In genomic region chr11:17548444-17548843, GRCh38 we compare ENCODE assay signal across 22 cellular contexts. TPM values are rescaled to one million over a fixed set of nuclear protein-coding genes. Genes with fewer than 3 reads are reported as not detected.
DNase-seq lines count a peak whose midpoint lies in the region; ATAC-seq and TF ChIP-seq lines count a peak whose summit lies in the region.
"Had no signal": no experiment of that assay in that cellular context is flagged by ENCODE, and none has a peak within 500 bp of the region (broad histone marks: within the 10 kb centered on the region; RNA-seq: fewer than 3 reads in every experiment).

No MANE protein-coding gene starts in this region.

- TF ChIP-seq CTCF in hepatocyte (IDR thresholded peaks at IDR 0.05; ENCODE audit: poor library complexity) (peak; percentile 25), smooth muscle cell (IDR thresholded peaks at IDR 0.05; ENCODE audit: borderline replicate concordance, insufficient read depth, poor library complexity, severe bottlenecking) (peak; percentile 3)

- ATAC-seq in left colon = no peak
- ATAC-seq: naive thymus-derived CD8-positive, alpha-beta T cell; psoas muscle; stimulated activated effector memory CD8-positive, alpha-beta T cell treated with anti-CD3 and anti-CD28 coated beads, Interleukin-12 subunit alpha, Interleukin-12 subunit beta, amount 100 ng/mL, for 72 hours had no signal

- H3K27ac ChIP-seq in hepatocyte = no peak overlapping the region
- H3K27ac ChIP-seq in smooth muscle cell (ENCODE audit: low read depth) = no peak overlapping the region
- H3K27ac ChIP-seq: BLaER1 treated with 17β-estradiol and CSF1 and Interleukin-3, amounts not matched to agents 10 nM and 100 nM; colonic mucosa; psoas muscle; spleen had no signal

- no peaks in the 10 kb centered on the region for H3K9me2 ChIP-seq in hepatocyte (replicated peaks; ENCODE audit: insufficient read depth)

- H2AFZ ChIP-seq in hepatocyte (no peak overlapping the region), smooth muscle cell (ENCODE audit: low read depth) (no peak overlapping the region)

- H3K79me2 ChIP-seq in hepatocyte (peaks cover 7% of the 10 kb centered on the region), smooth muscle cell (ENCODE audit: low read depth) (no peaks in the 10 kb centered on the region)

- H3K4me2 ChIP-seq in hepatocyte (no peak overlapping the region), smooth muscle cell (no peak overlapping the region)
- H3K4me2 ChIP-seq: BLaER1 treated with 17β-estradiol and CSF1 and Interleukin-3, amounts not matched to agents 10 nM and 100 nM had no signal

- H3K36me3 ChIP-seq in hepatocyte (replicated peaks; ENCODE audit: insufficient read depth, low read depth) (no peaks in the 10 kb centered on the region), smooth muscle cell (ENCODE audit: low read depth) (no peaks in the 10 kb centered on the region)
- H3K36me3 ChIP-seq: BLaER1 treated with 17β-estradiol and CSF1 and Interleukin-3, amounts not matched to agents 10 nM and 100 nM; colonic mucosa; MG63; spleen had no signal

- H3K4me1 ChIP-seq in hepatocyte (ENCODE audit: insufficient read depth) (no peaks in the 10 kb centered on the region), smooth muscle cell (ENCODE audit: low read depth) (no peaks in the 10 kb centered on the region)
- H3K4me1 ChIP-seq: colonic mucosa, psoas muscle had no signal

- H3F3A ChIP-seq in smooth muscle cell (ENCODE audit: low read depth) = no peaks in the 10 kb centered on the region

- H3K4me3 ChIP-seq in hepatocyte = no peak overlapping the region
- no peak overlapping the region for H3K4me3 ChIP-seq in smooth muscle cell
- H3K4me3 ChIP-seq: BLaER1 treated with 17β-estradiol and CSF1 and Interleukin-3, amounts not matched to agents 10 nM and 100 nM; colonic mucosa; MG63; psoas muscle; spleen had no signal

- H3K27me3 ChIP-seq in hepatocyte (no peaks in the 10 kb centered on the region), smooth muscle cell (ENCODE audit: low read depth) (peaks cover 43% of the 10 kb centered on the region)
- H3K27me3 ChIP-seq: BLaER1 treated with 17β-estradiol and CSF1 and Interleukin-3, amounts not matched to agents 10 nM and 100 nM; MG63 had no signal

- intact Hi-C loops in left colon (cut with DNase I, micrococcal nuclease) = no loop called here

- WGBS in hepatocyte (ENCODE audit: low lambda C conversion rate, missing lambda C conversion rate) = 80% methylated on average over 6 of the region's 6 CpGs
- WGBS in smooth muscle cell (ENCODE audit: low lambda C conversion rate) = 58% methylated on average over 6 of the region's 6 CpGs

- DNase-seq in DMS53 (lab: John Stamatoyannopoulos, UW) = peak; percentile 37
- DNase-seq in DMS53 treated with DMSO at 0.1 percent for 48 hours (lab: John Stamatoyannopoulos, UW; ENCODE audit: unreplicated experiment) = no peak
- DNase-seq in RPMI8226 = peak; percentile 15
- DNase-seq in hepatocyte (ENCODE audit: low spot score) = no peak
- DNase-seq in smooth muscle cell (lab: John Stamatoyannopoulos, UW; ENCODE audit: unreplicated experiment) = no peak
- DNase-seq in left colon = no peak
- DNase-seq in DMS79 (lab: John Stamatoyannopoulos, UW) = no peak
- no peak for DNase-seq in activated CD4-positive, alpha-beta T cell treated with anti-CD3 and anti-CD28 coated beads for 48 hours
- DNase-seq: activated CD4-positive, alpha-beta T cell treated with anti-CD3 and anti-CD28 coated beads, Interleukin-2, amount 50 U/mL, for 1 hour; activated naive CD4-positive, alpha-beta T cell treated with anti-CD3 and anti-CD28 coated beads, Interleukin-2, amount 50 U/mL, for 16 hours; colonic mucosa; DMS153; MG63; NCI-H2081; NCI-H526 treated with DMSO at 0.1 percent for 48 hours; psoas muscle; spleen had no signal

- no peak overlapping the region for H3K9ac ChIP-seq in smooth muscle cell (ENCODE audit: low read depth)
- H3K9ac ChIP-seq: BLaER1 treated with 17β-estradiol and CSF1 and Interleukin-3, amounts not matched to agents 10 nM and 100 nM had no signal

- H3K9me3 ChIP-seq in hepatocyte (ENCODE audit: low read depth) (no peaks in the 10 kb centered on the region), smooth muscle cell (replicated peaks; ENCODE audit: low read depth) (no peaks in the 10 kb centered on the region)
- H3K9me3 ChIP-seq: colonic mucosa, MG63, psoas muscle, spleen had no signal

- H4K20me1 ChIP-seq in hepatocyte (ENCODE audit: insufficient read depth, poor library complexity, severe bottlenecking) (no peaks in the 10 kb centered on the region), smooth muscle cell (ENCODE audit: low read depth) (no peaks in the 10 kb centered on the region)
- H4K20me1 ChIP-seq: BLaER1 treated with 17β-estradiol and CSF1 and Interleukin-3, amounts not matched to agents 10 nM and 100 nM had no signal

RNA-seq across cellular contexts. Expression of gene OTOG, which starts 1.4 kb away (rescaled TPM):
- 0.16 and 0.27 TPM in 2 replicates for total RNA-seq in hepatocyte
- 0.06 and 2.0 TPM in 2 replicates for polyA plus RNA-seq in hepatocyte
- not detected in 2 replicates for total RNA-seq in smooth muscle cell
- not detected in 2 replicates for polyA plus RNA-seq in smooth muscle cell
- total RNA-seq in left colon = not detected
- total RNA-seq: A172; colonic mucosa; glomerular endothelial cell; naive thymus-derived CD8-positive, alpha-beta T cell; psoas muscle; spleen had no signal
- polyA plus RNA-seq: naive thymus-derived CD8-positive, alpha-beta T cell; psoas muscle; spleen had no signal

RNA-seq across cellular contexts. Expression of gene USH1C, which starts 4.2 kb away (rescaled TPM):
- total RNA-seq in hepatocyte (58.8 and 60.6 TPM in 2 replicates), smooth muscle cell (not detected in 2 replicates), left colon (100 to 1,000 TPM; 159 to 181 TPM)
- polyA plus RNA-seq in hepatocyte (54.0 and 54.3 TPM in 2 replicates), smooth muscle cell (not detected in 2 replicates)
- total RNA-seq: A172; glomerular endothelial cell; naive thymus-derived CD8-positive, alpha-beta T cell; psoas muscle; spleen had no signal
- polyA plus RNA-seq: naive thymus-derived CD8-positive, alpha-beta T cell had no signal

Comparison
In these comparisons a context has a peak if more than half of its experiments do, and no peak if none do; other contexts are left out.
1. DNase-seq: peak in DMS53 (single experiment) and RPMI8226 (single experiment); none in DMS53 treated with DMSO at 0.1 percent for 48 hours (single experiment), hepatocyte (single experiment), smooth muscle cell (single experiment), left colon (0 of 2), DMS79 (single experiment) and activated CD4-positive, alpha-beta T cell treated with anti-CD3 and anti-CD28 coated beads for 48 hours (single experiment).
2. RNA of gene USH1C, which starts 4.2 kb away (total RNA-seq): 159 to 181 TPM in left colon and 58.8 to 60.6 TPM in hepatocyte; not detected in smooth muscle cell; every median in the first group is over 10 times any median in the second.